In the genomic region with DNA sequence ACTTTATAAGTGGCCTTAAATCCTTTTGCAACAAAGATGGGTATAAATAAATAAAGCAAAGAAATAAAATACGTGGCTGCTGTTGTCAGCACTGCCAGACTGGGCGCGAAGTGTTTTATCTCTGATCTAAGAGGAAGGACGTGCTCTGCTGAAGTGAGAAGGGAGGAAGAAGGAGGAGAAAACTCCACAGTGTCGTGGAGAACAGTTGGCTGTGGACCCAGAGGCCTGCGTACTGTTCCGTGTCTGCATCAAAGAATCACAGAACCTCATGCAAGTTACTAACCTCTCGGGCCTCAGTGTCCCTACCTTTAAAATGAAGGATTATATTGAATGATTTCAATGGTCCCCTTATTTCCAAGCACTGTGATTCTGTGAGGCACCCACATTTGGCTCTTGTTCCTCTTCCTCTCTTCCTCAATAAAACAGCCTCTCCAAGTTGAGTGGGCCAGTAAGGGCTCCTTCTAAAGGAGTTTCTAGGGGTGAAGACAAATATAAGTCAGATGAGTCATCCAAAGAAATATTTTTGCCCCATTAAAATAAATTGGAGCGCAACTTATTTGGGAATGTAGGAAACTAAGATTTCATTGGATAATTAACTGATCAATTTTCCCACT, we compare ENCODE assay signal across 16 cellular contexts.
DNase-seq lines count a peak whose midpoint lies in the region; ATAC-seq and TF ChIP-seq lines count a peak whose summit lies in the region.
"Had no signal": no experiment of that assay in that cellular context is flagged by ENCODE, and none has a peak within 500 bp of the region (broad histone marks: within the 10 kb centered on the region; RNA-seq: fewer than 3 reads in every experiment).

No MANE protein-coding gene starts in this region.

- TF ChIP-seq CTCF in left lung (IDR thresholded peaks at IDR 0.05): no peak

- DNase-seq in AML-193 (lab: John Stamatoyannopoulos, UW): peak; percentile 18 to 32
- peak in 1 of 3 donors; percentile 39 for DNase-seq in CD4-positive, CD25-positive, alpha-beta regulatory T cell
- DNase-seq in T-helper 2 cell treated with Interferon-gamma antibody and Interleukin-4, amounts not matched to agents 5 μg/mL and 100 μg/mL, for 36 hours (ENCODE audit: low spot score): no peak
- no peak for DNase-seq in left lung
- DNase-seq in hypothalamus (lab: John Stamatoyannopoulos, UW): no peak
- DNase-seq in stimulated activated CD4-positive, alpha-beta T cell treated with anti-CD3 and anti-CD28 coated beads, Interleukin-4, amount 100 ng/mL, for 4 hours: no peak
- DNase-seq in activated CD4-positive, alpha-beta T cell treated with anti-CD3 and anti-CD28 coated beads for 48 hours: no peak
- DNase-seq: activated naive CD4-positive, alpha-beta T cell; NCI-H2171; NCI-H774; Peyer's patch had no signal

- H3K27ac ChIP-seq in CD4-positive, CD25-positive, alpha-beta regulatory T cell (ENCODE audit: insufficient read depth, low read length, poor library complexity, severe bottlenecking): peak overlapping the region; percentile 36
- no peak overlapping the region for H3K27ac ChIP-seq in left lung
- H3K27ac ChIP-seq: coronary artery, epithelial cell of prostate, gastroesophageal sphincter, KMS-11, Peyer's patch had no signal

- peaks cover 0 to 26% (median 11%) of the 10 kb centered on the region in 7 donors for H3K9me3 Mint-ChIP-seq in CD4-positive, CD25-positive, alpha-beta regulatory T cell
- H3K9me3 Mint-ChIP-seq in T-helper 2 cell treated with Interferon-gamma antibody and Interleukin-4, amounts not matched to agents 5 μg/mL and 100 μg/mL, for 36 hours: peaks cover 24% of the 10 kb centered on the region

- peaks cover 19% of the 10 kb centered on the region for H3K4me1 ChIP-seq in CD4-positive, CD25-positive, alpha-beta regulatory T cell (ENCODE audit: control insufficient read depth, insufficient read depth, low read length, poor library complexity, severe bottlenecking)
- H3K4me1 ChIP-seq in left lung: peaks cover 8 to 17% of the 10 kb centered on the region in 2 donors

- no peaks in the 10 kb centered on the region for H3K27me3 ChIP-seq in CD4-positive, CD25-positive, alpha-beta regulatory T cell (ENCODE audit: control insufficient read depth, insufficient read depth, low read length)
- H3K27me3 ChIP-seq in left lung: no peaks in the 10 kb centered on the region
- H3K27me3 ChIP-seq: gastroesophageal sphincter, Peyer's patch had no signal

- H3K4me1 Mint-ChIP-seq in CD4-positive, CD25-positive, alpha-beta regulatory T cell: peaks cover 19 to 45% (median 26%) of the 10 kb centered on the region in 4 donors
- peaks cover 12% of the 10 kb centered on the region for H3K4me1 Mint-ChIP-seq in T-helper 2 cell treated with Interferon-gamma antibody and Interleukin-4, amounts not matched to agents 5 μg/mL and 100 μg/mL, for 36 hours (ENCODE audit: low read depth)
- H3K4me1 Mint-ChIP-seq: nephron had no signal

- intact Hi-C loops in left lung (cut with DNase I): no loop called here

- H3K27me3 Mint-ChIP-seq in CD4-positive, CD25-positive, alpha-beta regulatory T cell: no peaks in the 10 kb centered on the region
- no peaks in the 10 kb centered on the region for H3K27me3 Mint-ChIP-seq in T-helper 2 cell treated with Interferon-gamma antibody and Interleukin-4, amounts not matched to agents 5 μg/mL and 100 μg/mL, for 36 hours (ENCODE audit: low read depth)

- H3K27ac Mint-ChIP-seq in CD4-positive, CD25-positive, alpha-beta regulatory T cell: peak overlapping the region in 2 of 3 donors; percentile 65 to 67
- H3K27ac Mint-ChIP-seq in T-helper 2 cell treated with Interferon-gamma antibody and Interleukin-4, amounts not matched to agents 5 μg/mL and 100 μg/mL, for 36 hours: peak overlapping the region; percentile 55
- H3K27ac Mint-ChIP-seq: nephron had no signal

- H3K9me3 ChIP-seq in CD4-positive, CD25-positive, alpha-beta regulatory T cell (ENCODE audit: control insufficient read depth in 2 of 2, low read length in 2 of 2): peaks cover 14 to 26% of the 10 kb centered on the region in 2 experiments
- H3K9me3 ChIP-seq in left lung: peaks cover 0 to 24% of the 10 kb centered on the region in 2 donors

- peaks cover 24% of the 10 kb centered on the region for H3K36me3 ChIP-seq in CD4-positive, CD25-positive, alpha-beta regulatory T cell (ENCODE audit: control insufficient read depth, insufficient read depth, low read length)
- peaks cover 0 to 6% of the 10 kb centered on the region in 2 donors for H3K36me3 ChIP-seq in left lung

- H3K36me3 Mint-ChIP-seq in CD4-positive, CD25-positive, alpha-beta regulatory T cell: peaks cover 33% of the 10 kb centered on the region
- H3K36me3 Mint-ChIP-seq in T-helper 2 cell treated with Interferon-gamma antibody and Interleukin-4, amounts not matched to agents 5 μg/mL and 100 μg/mL, for 36 hours (ENCODE audit: low read depth): peaks cover 14% of the 10 kb centered on the region

- peak overlapping the region in 3 of 4 donors; percentile 40 to 71 (median 54) for H3K4me3 Mint-ChIP-seq in CD4-positive, CD25-positive, alpha-beta regulatory T cell
- H3K4me3 Mint-ChIP-seq in T-helper 2 cell treated with Interferon-gamma antibody and Interleukin-4, amounts not matched to agents 5 μg/mL and 100 μg/mL, for 36 hours: peak overlapping the region; percentile 42
- H3K4me3 Mint-ChIP-seq: nephron had no signal

- H3K4me3 ChIP-seq in CD4-positive, CD25-positive, alpha-beta regulatory T cell (ENCODE audit: low read depth, low read length): peak overlapping the region; percentile 39
- no peak overlapping the region for H3K4me3 ChIP-seq in left lung
- H3K4me3 ChIP-seq: coronary artery, gastroesophageal sphincter, Peyer's patch had no signal

- ATAC-seq in CD4-positive, CD25-positive, alpha-beta regulatory T cell (ENCODE audit: low read depth in 2 of 2): peak; percentile 62 to 65
- peak; percentile 78 for ATAC-seq in left lung
- ATAC-seq: gastroesophageal sphincter had no signal

Comparison
In these comparisons a context has a peak if more than half of its experiments do, and no peak if none do; other contexts are left out.
1. DNase-seq: peak in AML-193 (2 of 2); none in T-helper 2 cell treated with Interferon-gamma antibody and Interleukin-4, amounts not matched to agents 5 μg/mL and 100 μg/mL, for 36 hours (single experiment), left lung (0 of 2), hypothalamus (0 of 51), stimulated activated CD4-positive, alpha-beta T cell treated with anti-CD3 and anti-CD28 coated beads, Interleukin-4, amount 100 ng/mL, for 4 hours (0 of 2) and activated CD4-positive, alpha-beta T cell treated with anti-CD3 and anti-CD28 coated beads for 48 hours (single experiment).